In genomic region chr2:85797959-85798358, GRCh38 we compare ENCODE assay signal across 8 cellular contexts. TPM values are rescaled to one million over a fixed set of nuclear protein-coding genes. Genes with fewer than 3 reads are reported as not detected.
DNase-seq lines count a peak whose midpoint lies in the region; ATAC-seq and TF ChIP-seq lines count a peak whose summit lies in the region.

No MANE protein-coding gene starts in this region.

- intact Hi-C loops in cardiac septum (cut with DNase I) = loop anchor here (2.0 kb wide), 2 partner anchors 47 to 67 kb away; no protein-coding TSS in a partner anchor

- ATAC-seq in SK-N-SH treated with all-trans-retinoic acid at 6 μM for 48 hours (peak; percentile 56), HG03045 (IDR thresholded peaks at IDR 0.05; ENCODE audit: unreplicated experiment) (no peak)

- peak overlapping the region; percentile 94 for H3K27ac ChIP-seq in temporal lobe (ENCODE audit: low read depth, low read length)

- DNase-seq in DMS 273 (lab: John Stamatoyannopoulos, UW; ENCODE audit: unreplicated experiment) (peak; percentile 58), DMS 273 treated with DMSO at 0.1 percent for 48 hours (lab: John Stamatoyannopoulos, UW) (no peak), cardiac septum (ENCODE audit: low spot score) (peak; percentile 46), ureter (ENCODE audit: low spot score) (no peak)
- no peak for DNase-seq in activated CD4-positive, alpha-beta T cell treated with anti-CD3 and anti-CD28 coated beads for 48 hours

TF ChIP-seq in SK-N-SH treated with all-trans-retinoic acid at 6 μM for 48 hours, 23 proteins besides CTCF, POLR2A, EP300 and RAD21:
- TF ChIP-seq GLIS3 (CRISPR knock-in tag; IDR thresholded peaks at IDR 0.05) = no peak
- no peak for TF ChIP-seq ISL1 (CRISPR knock-in tag; IDR thresholded peaks at IDR 0.05)
- no peak for TF ChIP-seq TOX (CRISPR knock-in tag; IDR thresholded peaks at IDR 0.05; ENCODE audit: borderline replicate concordance)
- no peak for TF ChIP-seq CSRNP3 (CRISPR knock-in tag; IDR thresholded peaks at IDR 0.05)
- no peak for TF ChIP-seq ESRRG (CRISPR knock-in tag; IDR thresholded peaks at IDR 0.05)
- TF ChIP-seq RARB (CRISPR knock-in tag; IDR thresholded peaks at IDR 0.05) = no peak
- TF ChIP-seq ZC3H10 (CRISPR knock-in tag; IDR thresholded peaks at IDR 0.05) = no peak
- TF ChIP-seq ZNF565 (CRISPR knock-in tag; conservative IDR thresholded peaks at IDR 0.05; ENCODE audit: low read depth) = no peak
- no peak for TF ChIP-seq ZNF8 (CRISPR knock-in tag; IDR thresholded peaks at IDR 0.05)
- no peak for TF ChIP-seq OSR1 (CRISPR knock-in tag; IDR thresholded peaks at IDR 0.05)
- TF ChIP-seq ZFP3 (CRISPR knock-in tag; IDR thresholded peaks at IDR 0.05) = no peak

RNA-seq across cellular contexts. Expression of gene ATOH8, which starts 44.2 kb away (rescaled TPM):
- total RNA-seq in cardiac septum = 21.0 TPM
- 1.7 TPM for total RNA-seq in temporal lobe
- 21.8 TPM for total RNA-seq in ureter

Comparison
In these comparisons a context has a peak if more than half of its experiments do, and no peak if none do; other contexts are left out.
1. DNase-seq: peak in DMS 273 (single experiment) and cardiac septum (single experiment); none in DMS 273 treated with DMSO at 0.1 percent for 48 hours (single experiment), ureter (single experiment) and activated CD4-positive, alpha-beta T cell treated with anti-CD3 and anti-CD28 coated beads for 48 hours (single experiment).